Comparison of ENCODE assay signal across 13 cellular contexts in the genomic region with DNA sequence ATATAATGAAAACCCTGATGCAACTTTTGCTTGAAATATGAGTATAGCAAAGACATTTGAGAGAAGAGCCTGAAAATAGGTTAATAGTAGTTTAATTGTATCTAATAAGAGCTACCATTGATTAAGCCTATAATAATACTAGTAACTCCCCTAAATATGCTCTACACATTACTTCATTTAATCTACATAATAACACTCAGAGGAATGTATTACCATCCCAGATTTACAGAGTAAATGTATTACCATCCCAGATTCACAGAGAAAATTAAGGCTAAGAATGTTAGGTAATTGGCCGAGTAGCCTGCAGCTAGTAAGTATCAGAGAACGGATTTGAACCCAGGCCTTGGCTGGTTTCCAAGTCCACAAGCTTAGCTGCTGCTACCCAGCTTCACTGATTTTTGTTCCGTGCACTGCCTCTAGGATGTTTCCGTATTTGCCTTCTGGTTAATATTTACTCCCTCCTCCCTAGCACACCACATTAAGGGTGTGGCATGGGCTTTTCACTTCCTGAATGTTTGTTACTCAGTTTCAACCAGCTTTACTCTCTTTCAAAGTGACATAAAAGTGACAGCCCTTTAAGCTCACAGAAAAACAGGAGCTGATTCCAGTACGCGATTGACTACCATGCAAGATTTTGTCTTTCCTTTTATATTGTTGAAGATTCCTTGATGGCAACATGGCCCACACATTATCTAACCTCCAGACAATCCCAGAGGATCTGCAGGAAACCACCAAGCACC. TPM values are rescaled to one million over a fixed set of nuclear protein-coding genes. Genes with fewer than 3 reads are reported as not detected.
DNase-seq lines count a peak whose midpoint lies in the region; ATAC-seq and TF ChIP-seq lines count a peak whose summit lies in the region.
"Had no signal": no experiment of that assay in that cellular context is flagged by ENCODE, and none has a peak within 500 bp of the region (broad histone marks: within the 10 kb centered on the region; RNA-seq: fewer than 3 reads in every experiment).

No MANE protein-coding gene starts in this region.

- ATAC-seq in GM18861 (IDR thresholded peaks at IDR 0.05; ENCODE audit: unreplicated experiment): peak; percentile 88
- peak; percentile 87 for ATAC-seq in GM21786 (IDR thresholded peaks at IDR 0.05; ENCODE audit: unreplicated experiment)
- ATAC-seq in mucosa of descending colon: peak; percentile 94
- ATAC-seq in heart left ventricle: no peak
- no peak for ATAC-seq in GM21717 (IDR thresholded peaks at IDR 0.05; ENCODE audit: unreplicated experiment)
- ATAC-seq in HG02852 (IDR thresholded peaks at IDR 0.05; ENCODE audit: unreplicated experiment): no peak
- ATAC-seq: naive thymus-derived CD8-positive, alpha-beta T cell had no signal

- DNase-seq in MV-4-11 (lab: John Stamatoyannopoulos, UW) (peak; percentile 81), mucosa of descending colon (peak in 1 of 3 donors; percentile 74), heart left ventricle (no peak), HK-2 (ENCODE audit: unreplicated experiment) (no peak)
- DNase-seq: activated CD4-positive, alpha-beta memory T cell treated with anti-CD3 and anti-CD28 coated beads for 36 hours; activated naive CD8-positive, alpha-beta T cell treated with anti-CD3 and anti-CD28 coated beads, Interleukin-2, amount 10 ng/mL, durations not matched to agents 7 days and 5 days; dorsolateral prefrontal cortex; naive thymus-derived CD8-positive, alpha-beta T cell had no signal

- H3K27ac ChIP-seq in heart left ventricle: no peak overlapping the region
- H3K27ac ChIP-seq: dorsolateral prefrontal cortex had no signal

- H3K4me3 ChIP-seq in mucosa of descending colon (no peak overlapping the region), heart left ventricle (no peak overlapping the region)
- H3K4me3 ChIP-seq: dorsolateral prefrontal cortex had no signal

- TF ChIP-seq POLR2A in heart left ventricle (IDR thresholded peaks at IDR 0.05): no peak

- TF ChIP-seq CTCF in mucosa of descending colon (IDR thresholded peaks at IDR 0.05) (no peak), heart left ventricle (IDR thresholded peaks at IDR 0.05) (no peak)

- H3K9me3 ChIP-seq in mucosa of descending colon (no peaks in the 10 kb centered on the region), heart left ventricle (peaks cover 0 to 5% (median 0%) of the 10 kb centered on the region in 12 donors)

- whole genome bisulfite sequencing in heart left ventricle, 4 donors: 82 to 86% (median 84%) methylated on average over 6 of the region's 6 CpGs

- H3K36me3 ChIP-seq in mucosa of descending colon (ENCODE audit: low read depth) (no peaks in the 10 kb centered on the region), heart left ventricle (no peaks in the 10 kb centered on the region)

- H3K4me1 ChIP-seq in mucosa of descending colon (ENCODE audit: low read depth) (peaks cover 13% of the 10 kb centered on the region), heart left ventricle (no peaks in the 10 kb centered on the region)

- intact Hi-C loops in mucosa of descending colon (cut with DNase I, micrococcal nuclease): no loop called here
- intact Hi-C loops in heart left ventricle (cut with DNase I): no loop called here

- H3K27me3 ChIP-seq in heart left ventricle: peaks cover 0 to 6% (median 0%) of the 10 kb centered on the region in 9 donors

RNA-seq across cellular contexts. Expression of gene TOX3, which starts 26.6 kb away (rescaled TPM):
- total RNA-seq in mucosa of descending colon (10 to 100 TPM; 16.0 to 47.6 (median 42.3) TPM), heart left ventricle (under 1 TPM in 1 of 9 donors, not detected in 8; 0.17 TPM)
- not detected for polyA plus RNA-seq in heart left ventricle
- total RNA-seq: activated CD4-positive, alpha-beta memory T cell treated with anti-CD3 and anti-CD28 coated beads for 36 hours; activated naive CD8-positive, alpha-beta T cell treated with anti-CD3 and anti-CD28 coated beads, Interleukin-2, amount 10 ng/mL, durations not matched to agents 7 days and 5 days; LHCN-M2; naive thymus-derived CD8-positive, alpha-beta T cell had no signal
- polyA plus RNA-seq: naive thymus-derived CD8-positive, alpha-beta T cell had no signal

Comparison
In these comparisons a context has a peak if more than half of its experiments do, and no peak if none do; other contexts are left out.
1. ATAC-seq: peak in GM18861 (single experiment), GM21786 (single experiment) and mucosa of descending colon (single experiment); none in heart left ventricle (0 of 4), GM21717 (single experiment) and HG02852 (single experiment).
2. RNA of gene TOX3, which starts 26.6 kb away (total RNA-seq): 16.0 to 47.6 TPM in mucosa of descending colon; 0.17 TPM in heart left ventricle; every median in the first group is over 10 times any median in the second.